1 cellular context compared by ENCODE assay signal in the genomic region with DNA sequence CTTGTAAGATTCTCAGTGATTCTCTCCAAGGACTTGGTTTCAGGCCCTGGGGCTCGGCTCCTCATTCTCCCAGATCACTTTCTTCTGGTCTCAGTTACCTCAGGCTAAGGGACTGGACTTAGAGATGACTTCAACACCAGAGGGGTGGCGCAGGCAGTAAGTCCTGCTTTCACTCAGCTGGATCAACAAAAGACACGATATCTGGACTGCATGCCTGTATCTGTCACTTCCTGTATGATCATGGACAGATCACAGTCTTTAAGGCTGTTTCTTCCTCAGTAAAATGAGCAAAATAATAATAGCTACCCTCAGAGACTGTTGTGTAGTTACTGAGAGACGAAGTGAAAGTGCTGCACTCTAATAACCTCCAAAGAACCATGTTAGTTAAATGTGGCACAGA.
TF ChIP-seq lines count a peak whose summit lies in the region.

No MANE protein-coding gene starts in this region.

TF ChIP-seq in IMR-90, 13 proteins besides CTCF, POLR2A, EP300 and RAD21:
- TF ChIP-seq RFX5 (IDR thresholded peaks at IDR 0.05; ENCODE audit: low read depth, low read length) (no peak), MXI1 (IDR thresholded peaks at IDR 0.05; ENCODE audit: borderline replicate concordance, low read depth, low read length) (peak; percentile 62; the same call in 1 of the 2 replicates)
